ENCODE assay signal across 10 cellular contexts in the genomic region with DNA sequence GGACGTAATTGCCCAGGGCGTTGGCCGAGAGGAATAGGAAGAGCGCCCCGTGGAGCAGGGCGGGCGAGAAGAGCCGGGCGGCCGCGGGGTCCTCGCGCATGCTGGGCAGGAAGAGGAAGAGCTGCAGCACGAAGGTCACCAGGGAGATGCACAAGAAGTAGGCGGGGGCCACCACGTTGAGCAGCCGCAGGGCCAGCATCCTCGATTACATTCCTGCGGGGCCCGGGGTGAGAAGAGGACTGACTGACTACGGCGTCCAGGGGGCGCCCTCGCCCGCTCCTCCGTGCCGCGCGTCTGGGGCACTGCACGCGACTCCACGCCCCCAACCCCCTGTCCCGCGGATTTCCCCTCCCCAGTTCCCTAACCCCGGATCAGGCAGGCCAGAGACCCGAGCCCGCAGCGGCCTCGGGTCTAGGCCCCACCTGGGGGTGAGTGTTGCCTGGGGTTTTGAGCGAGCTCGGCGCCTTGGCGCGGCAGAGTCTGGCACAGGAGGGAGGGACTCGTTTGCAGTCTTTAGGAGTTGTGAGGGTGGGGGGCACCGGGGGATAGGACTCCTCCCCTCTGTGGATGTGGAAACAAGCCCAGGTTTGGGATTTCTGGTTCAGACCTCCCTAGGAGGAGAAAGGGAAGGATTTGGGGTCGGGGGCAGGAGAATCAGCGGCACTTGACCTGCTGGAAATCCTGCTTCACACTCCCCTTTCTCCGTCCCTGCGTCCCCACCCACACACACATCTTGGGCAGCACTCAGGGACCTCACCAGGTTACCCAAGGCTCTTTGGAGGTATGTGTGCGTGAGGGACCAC. TPM values are rescaled to one million over a fixed set of nuclear protein-coding genes. Genes with fewer than 3 reads are reported as not detected.
DNase-seq lines count a peak whose midpoint lies in the region; ATAC-seq and TF ChIP-seq lines count a peak whose summit lies in the region.
"Had no signal": no experiment of that assay in that cellular context is flagged by ENCODE, and none has a peak within 500 bp of the region (broad histone marks: within the 10 kb centered on the region; RNA-seq: fewer than 3 reads in every experiment).

No MANE protein-coding gene starts in this region.

- peak overlapping the region; percentile 52 for H2AFZ ChIP-seq in GM23338

- peak overlapping the region; percentile 94 for H3K4me3 Mint-ChIP-seq in GM23338

- ATAC-seq in GM23338 = peak; percentile 62
- peak; percentile 74 to 89 for ATAC-seq in activated naive CD4-positive, alpha-beta T cell treated with anti-CD3 and anti-CD28 coated beads, Interleukin-2, amount 50 U/mL, for 72 hours
- no peak for ATAC-seq in GM18517 (IDR thresholded peaks at IDR 0.05; ENCODE audit: unreplicated experiment)

- H3K4me2 ChIP-seq in BLaER1 (peak overlapping the region; percentile 69), GM23338 (peak overlapping the region; percentile 91)

- TF ChIP-seq CTCF in GM23338 (conservative IDR thresholded peaks at IDR 0.05; ENCODE audit: low read depth in 2 of 2) = peak; percentile 75 to 84

- DNase-seq in GM23338 (ENCODE audit: low spot score) = peak; percentile 95
- DNase-seq in NOMO-1 treated with dmso at 0.1 percent for 144 hours (lab: John Stamatoyannopoulos, UW; ENCODE audit: unreplicated experiment) = peak; percentile 19
- peak in 1 of 2 donors; percentile 75 for DNase-seq in activated naive CD4-positive, alpha-beta T cell treated with anti-CD3 and anti-CD28 coated beads, Interleukin-2, amount 50 U/mL, for 72 hours (ENCODE audit: low spot score in 2 of 2)
- DNase-seq in stimulated activated CD4-positive, alpha-beta T cell treated with anti-CD3 and anti-CD28 coated beads, Interleukin-4, amount 100 ng/mL, for 4 hours = peak; percentile 21 to 48
- no peak for DNase-seq in OCI-M2 (lab: John Stamatoyannopoulos, UW; ENCODE audit: unreplicated experiment)

- peaks cover 70% of the 10 kb centered on the region for H4K20me1 ChIP-seq in BLaER1
- peaks cover 34% of the 10 kb centered on the region for H4K20me1 ChIP-seq in GM23338 (replicated peaks; ENCODE audit: insufficient read depth)

- peaks cover 28% of the 10 kb centered on the region for H3K4me1 ChIP-seq in BLaER1
- H3K4me1 ChIP-seq in GM23338 (ENCODE audit: insufficient read depth) = peaks cover 40% of the 10 kb centered on the region

- H3K9ac ChIP-seq in BLaER1 = no peak overlapping the region

- H3K9me3 Mint-ChIP-seq in GM23338 = no peaks in the 10 kb centered on the region; the same call in 2 of the 3 replicates
- no peaks in the 10 kb centered on the region for H3K9me3 Mint-ChIP-seq in activated naive CD4-positive, alpha-beta T cell treated with anti-CD3 and anti-CD28 coated beads, Interleukin-2, amount 50 U/mL, for 72 hours

- no peaks in the 10 kb centered on the region for H3K9me3 ChIP-seq in BLaER1
- no peaks in the 10 kb centered on the region for H3K9me3 ChIP-seq in iPS-18c (ENCODE audit: control insufficient read depth, insufficient read depth, low read length)

- H3K27me3 ChIP-seq in BLaER1 = peaks cover 88% of the 10 kb centered on the region
- H3K27me3 ChIP-seq in GM23338 (ENCODE audit: insufficient read depth) = no peaks in the 10 kb centered on the region

- H3K4me1 Mint-ChIP-seq in GM23338 = peaks cover 41% of the 10 kb centered on the region

- no peak overlapping the region for H3K27ac Mint-ChIP-seq in GM23338
- no peak overlapping the region for H3K27ac Mint-ChIP-seq in activated naive CD4-positive, alpha-beta T cell treated with anti-CD3 and anti-CD28 coated beads, Interleukin-2, amount 50 U/mL, for 72 hours

- H3K36me3 ChIP-seq in BLaER1 (no peaks in the 10 kb centered on the region), GM23338 (ENCODE audit: insufficient read depth) (peaks cover 19% of the 10 kb centered on the region)

- H3F3A ChIP-seq in GM23338 (replicated peaks; ENCODE audit: low read depth) = peaks cover 16% of the 10 kb centered on the region

- H3K79me2 ChIP-seq in GM23338 (replicated peaks; ENCODE audit: insufficient read depth) = peaks cover 44% of the 10 kb centered on the region

- H3K27ac ChIP-seq in BLaER1 = no peak overlapping the region
- H3K27ac ChIP-seq in GM23338 (ENCODE audit: low read depth) = no peak overlapping the region

- peaks cover 39% of the 10 kb centered on the region for H3K36me3 Mint-ChIP-seq in GM23338 (ENCODE audit: low read depth)
- H3K36me3 Mint-ChIP-seq in activated naive CD4-positive, alpha-beta T cell treated with anti-CD3 and anti-CD28 coated beads, Interleukin-2, amount 50 U/mL, for 72 hours = no peaks in the 10 kb centered on the region

- H3K9me2 ChIP-seq in GM23338 (ENCODE audit: insufficient read depth) = no peaks in the 10 kb centered on the region

- H3K4me3 ChIP-seq in BLaER1 = 0 out of 2 replicates have a peak overlapping the region, but pooled peaks have one; percentile 2
- H3K4me3 ChIP-seq in GM23338 = peak overlapping the region; percentile 93
- peak overlapping the region; percentile 77 for H3K4me3 ChIP-seq in iPS-18c (ENCODE audit: insufficient read depth, low read depth, low read length)

- peaks cover 24% of the 10 kb centered on the region for H3K27me3 Mint-ChIP-seq in GM23338 (ENCODE audit: insufficient read depth, low read depth, poor library complexity)

TF ChIP-seq in GM23338, 12 proteins besides CTCF, POLR2A, EP300 and RAD21:
- TF ChIP-seq CREB1 (CRISPR knock-in tag; IDR thresholded peaks at IDR 0.05; ENCODE audit: low read depth) (peak; percentile 50; the same call in 1 of the 2 replicates), POLR2AphosphoS5 (IDR thresholded peaks at IDR 0.05; ENCODE audit: low read depth) (no peak; the same call in 1 of the 2 replicates)

RNA-seq across cellular contexts. Expression of a gene that starts 1.9 kb away (rescaled TPM):
- total RNA-seq in GM23338 (2014; rRNA removed; shearing (Covaris generic)) = 29.3 and 32.1 TPM in 2 replicates
- 14.7 and 17.6 TPM in 2 replicates for polyA plus RNA-seq in GM23338 (2016; fragmentation: Nextera tagmentation; extraction: Ambion mirVana)
- not detected for total RNA-seq in activated naive CD4-positive, alpha-beta T cell treated with anti-CD3 and anti-CD28 coated beads, Interleukin-2, amount 50 U/mL, for 72 hours

RNA-seq across cellular contexts. Expression of a gene that starts 41.7 kb away (rescaled TPM):
- 33.7 and 36.9 TPM in 2 replicates for total RNA-seq in GM23338 (2014; rRNA removed; shearing (Covaris generic))
- polyA plus RNA-seq in GM23338 (2016; fragmentation: Nextera tagmentation; extraction: Ambion mirVana) = 7.3 and 8.1 TPM in 2 replicates
- 1 to 10 TPM; 5.4 to 9.6 TPM for total RNA-seq in activated naive CD4-positive, alpha-beta T cell treated with anti-CD3 and anti-CD28 coated beads, Interleukin-2, amount 50 U/mL, for 72 hours

RNA-seq across cellular contexts. Expression of a gene that starts 41.9 kb away (rescaled TPM):
- 6.3 and 6.4 TPM in 2 replicates for total RNA-seq in GM23338 (2014; rRNA removed; shearing (Covaris generic))
- polyA plus RNA-seq in GM23338 (2016; fragmentation: Nextera tagmentation; extraction: Ambion mirVana) = 1.2 and 2.1 TPM in 2 replicates
- total RNA-seq in activated naive CD4-positive, alpha-beta T cell treated with anti-CD3 and anti-CD28 coated beads, Interleukin-2, amount 50 U/mL, for 72 hours = 1 to 10 TPM in 1 of 2 donors, under 1 TPM in 1; 0.32 to 1.1 TPM
- total RNA-seq: HT1080, pulmonary artery endothelial cell had no signal

Comparison
In these comparisons a context has a peak if more than half of its experiments do, and no peak if none do; other contexts are left out.
1. H3K4me3 ChIP-seq: peak in every context shown above with its lines; median percentile 93 in GM23338; 77 in iPS-18c; 2 in BLaER1.
2. RNA of a gene that starts 1.9 kb away (total RNA-seq): 29.3 to 32.1 TPM in GM23338; not detected in activated naive CD4-positive, alpha-beta T cell treated with anti-CD3 and anti-CD28 coated beads, Interleukin-2, amount 50 U/mL, for 72 hours; every median in the first group is over 10 times any median in the second.